ENCODE assay signal across 25 cellular contexts in genomic region chr1:240414237-240414636, GRCh38.
DNase-seq lines count a peak whose midpoint lies in the region; ATAC-seq and TF ChIP-seq lines count a peak whose summit lies in the region.
"Had no signal": no experiment of that assay in that cellular context is flagged by ENCODE, and none has a peak within 500 bp of the region (broad histone marks: within the 10 kb centered on the region; RNA-seq: fewer than 3 reads in every experiment).

No MANE protein-coding gene starts in this region.

- DNase-seq in AG04449 (ENCODE audit: low read depth, low spot score): peak; percentile 59
- DNase-seq in GM23248: peak; percentile 95
- DNase-seq in chondrocyte (ENCODE audit: low spot score): no peak
- peak; percentile 91 for DNase-seq in iris pigment epithelial cell (ENCODE audit: low read depth)
- DNase-seq in HAP-1 (ENCODE audit: low spot score in 2 of 2): no peak
- no peak for DNase-seq in effector memory CD4-positive, alpha-beta T cell
- DNase-seq in AML-193 (lab: John Stamatoyannopoulos, UW): no peak
- DNase-seq: activated CD4-positive, alpha-beta memory T cell treated with anti-CD3 and anti-CD28 coated beads for 36 hours; activated naive CD4-positive, alpha-beta T cell treated with anti-CD3 and anti-CD28 coated beads for 36 hours; activated T-cell treated with anti-CD3 and anti-CD28 coated beads, Interleukin-2, amount 50 U/mL, for 1 hour; Caco-2; GOT3; left ventricle myocardium superior; NCI-H1436; NCI-H2171 treated with DMSO at 0.1 percent for 48 hours; NCI-H82; substantia nigra had no signal

- no peaks in the 10 kb centered on the region for H3K27me3 Mint-ChIP-seq in chondrocyte (ENCODE audit: low read depth)
- H3K27me3 Mint-ChIP-seq: activated CD4-positive, alpha-beta memory T cell treated with anti-CD3 and anti-CD28 coated beads for 36 hours; brain; dendritic cell treated with granulocyte-macrophage colony-stimulating factor and Interleukin-4, amounts not matched to agents 40 ng/mL and 50 ng/mL, for 4 days had no signal

- H3K36me3 ChIP-seq in GM23248 (ENCODE audit: low read depth) (peaks cover under 1% of the 10 kb centered on the region; the same call in 1 of the 2 replicates), HAP-1 (replicated peaks) (no peaks in the 10 kb centered on the region)
- no peaks in the 10 kb centered on the region for H3K36me3 ChIP-seq in effector memory CD4-positive, alpha-beta T cell (ENCODE audit: control insufficient read depth, insufficient read depth, low read length)
- H3K36me3 ChIP-seq: neutrophil, SJSA1, vagina had no signal

- no peaks in the 10 kb centered on the region for H3K36me3 Mint-ChIP-seq in chondrocyte (ENCODE audit: low read depth)
- H3K36me3 Mint-ChIP-seq: activated CD4-positive, alpha-beta memory T cell treated with anti-CD3 and anti-CD28 coated beads for 36 hours; WTC11 had no signal

- peaks cover 9% of the 10 kb centered on the region for H3K4me1 Mint-ChIP-seq in chondrocyte (ENCODE audit: low read depth)
- H3K4me1 Mint-ChIP-seq: brain, WTC11 had no signal

- no peak for ATAC-seq in HG03159 (IDR thresholded peaks at IDR 0.05; ENCODE audit: unreplicated experiment)
- ATAC-seq: left ventricle myocardium superior, WTC11 had no signal

- in situ Hi-C loops in GM23248 (cut with MboI): no loop called here
- in situ Hi-C loops in HAP-1 (cut with MboI; ENCODE audit: low sequenced_read_pairs): no loop called here

- H3F3A ChIP-seq in GM23248 (ENCODE audit: insufficient read depth): peaks cover 68% of the 10 kb centered on the region

- POLR2A ChIA-PET in AG04449 (lab: Yijun Ruan, JAX): interaction anchor here (1.5 kb wide), 1 partner anchor 15 kb away, joined by 5 read pairs; no protein-coding TSS in a partner anchor

- H3K27me3 ChIP-seq in GM23248 (replicated peaks; ENCODE audit: insufficient read depth): no peaks in the 10 kb centered on the region
- H3K27me3 ChIP-seq in HAP-1 (ENCODE audit: low read depth): no peaks in the 10 kb centered on the region
- H3K27me3 ChIP-seq in effector memory CD4-positive, alpha-beta T cell (replicated peaks; ENCODE audit: control insufficient read depth, insufficient read depth, low read length, poor library complexity, severe bottlenecking): no peaks in the 10 kb centered on the region
- H3K27me3 ChIP-seq: neutrophil, SJSA1, vagina had no signal

- H3K4me2 ChIP-seq in GM23248 (ENCODE audit: unreplicated experiment): peak overlapping the region; percentile 61

- H3K9ac ChIP-seq in GM23248: peak overlapping the region; percentile 46

- CTCF ChIA-PET in AG04449 (lab: Yijun Ruan, JAX): interaction anchor here (1.4 to 1.6 kb wide), 4 partner anchors 15 to 279 kb away, joined by 3 to 5 read pairs (median 4); no protein-coding TSS in a partner anchor

- no peaks in the 10 kb centered on the region for H4K20me1 ChIP-seq in GM23248 (ENCODE audit: insufficient read depth)

- no peak for TF ChIP-seq CTCF in AG04449 (IDR thresholded peaks at IDR 0.05; ENCODE audit: insufficient read depth, low read length, missing control alignments)
- no peak for TF ChIP-seq CTCF in chondrocyte (IDR thresholded peaks at IDR 0.05)

- no peaks in the 10 kb centered on the region for H3K9me3 Mint-ChIP-seq in chondrocyte (ENCODE audit: low read depth)
- H3K9me3 Mint-ChIP-seq: activated CD4-positive, alpha-beta memory T cell treated with anti-CD3 and anti-CD28 coated beads for 36 hours; activated naive CD4-positive, alpha-beta T cell treated with anti-CD3 and anti-CD28 coated beads for 36 hours; brain; WTC11 had no signal

- 1% methylated on average over 6 of the region's 6 CpGs for WGBS in GM23248 (ENCODE audit: low coverage in 1 of 2, low lambda C conversion rate in 2 of 2, missing lambda C conversion rate in 2 of 2), 2 experiments

- H3K4me3 ChIP-seq in AG04449 (ENCODE audit: low read depth, low read length) (no peak overlapping the region), GM23248 (peak overlapping the region; percentile 13; the same call in 1 of the 2 replicates), HAP-1 (no peak overlapping the region)
- H3K4me3 ChIP-seq in effector memory CD4-positive, alpha-beta T cell (ENCODE audit: insufficient read depth, low read depth, low read length, poor library complexity, severe bottlenecking): no peak overlapping the region
- H3K4me3 ChIP-seq: SJSA1, vagina had no signal

- H3K79me2 ChIP-seq in GM23248 (ENCODE audit: insufficient read depth): peaks cover 14% of the 10 kb centered on the region

- peak overlapping the region; percentile 89 for H3K27ac ChIP-seq in GM23248
- H3K27ac ChIP-seq in effector memory CD4-positive, alpha-beta T cell (ENCODE audit: insufficient read depth, low read length, poor library complexity, severe bottlenecking): no peak overlapping the region
- H3K27ac ChIP-seq: epithelial cell of prostate, neutrophil, SJSA1, vagina had no signal

- H2AFZ ChIP-seq in GM23248: no peak overlapping the region

- no peak overlapping the region for H3K4me3 Mint-ChIP-seq in chondrocyte (ENCODE audit: unreplicated experiment)
- H3K4me3 Mint-ChIP-seq: activated CD4-positive, alpha-beta memory T cell treated with anti-CD3 and anti-CD28 coated beads for 36 hours; activated naive CD4-positive, alpha-beta T cell treated with anti-CD3 and anti-CD28 coated beads for 36 hours; brain; dendritic cell treated with granulocyte-macrophage colony-stimulating factor and Interleukin-4, amounts not matched to agents 40 ng/mL and 50 ng/mL, for 4 days; WTC11 had no signal

- H3K9me3 ChIP-seq in GM23248 (ENCODE audit: low read depth) (no peaks in the 10 kb centered on the region), HAP-1 (no peaks in the 10 kb centered on the region)
- no peaks in the 10 kb centered on the region for H3K9me3 ChIP-seq in effector memory CD4-positive, alpha-beta T cell (ENCODE audit: control insufficient read depth, low read length)
- H3K9me3 ChIP-seq: Caco-2, neutrophil, SJSA1, vagina had no signal

- no peaks in the 10 kb centered on the region for H3K9me2 ChIP-seq in GM23248 (ENCODE audit: insufficient read depth)

- peak overlapping the region; percentile 75 for H3K27ac Mint-ChIP-seq in chondrocyte (ENCODE audit: unreplicated experiment)
- H3K27ac Mint-ChIP-seq: activated CD4-positive, alpha-beta memory T cell treated with anti-CD3 and anti-CD28 coated beads for 36 hours; activated naive CD4-positive, alpha-beta T cell treated with anti-CD3 and anti-CD28 coated beads for 36 hours; brain; dendritic cell treated with granulocyte-macrophage colony-stimulating factor and Interleukin-4, amounts not matched to agents 40 ng/mL and 50 ng/mL, for 4 days; WTC11 had no signal

- H3K4me1 ChIP-seq in GM23248 (ENCODE audit: insufficient read depth) (peaks cover 57% of the 10 kb centered on the region), HAP-1 (no peaks in the 10 kb centered on the region)
- H3K4me1 ChIP-seq in effector memory CD4-positive, alpha-beta T cell (ENCODE audit: control insufficient read depth, insufficient read depth, low read length, poor library complexity, severe bottlenecking): no peaks in the 10 kb centered on the region
- H3K4me1 ChIP-seq: Caco-2, SJSA1, vagina had no signal

Comparison
In these comparisons a context has a peak if more than half of its experiments do, and no peak if none do; other contexts are left out.
1. DNase-seq: peak in AG04449 (single experiment), GM23248 (single experiment) and iris pigment epithelial cell (single experiment); none in chondrocyte (single experiment), HAP-1 (0 of 2), effector memory CD4-positive, alpha-beta T cell (0 of 3) and AML-193 (0 of 2).